ENCODE assay signal across 8 cellular contexts in the genomic region with DNA sequence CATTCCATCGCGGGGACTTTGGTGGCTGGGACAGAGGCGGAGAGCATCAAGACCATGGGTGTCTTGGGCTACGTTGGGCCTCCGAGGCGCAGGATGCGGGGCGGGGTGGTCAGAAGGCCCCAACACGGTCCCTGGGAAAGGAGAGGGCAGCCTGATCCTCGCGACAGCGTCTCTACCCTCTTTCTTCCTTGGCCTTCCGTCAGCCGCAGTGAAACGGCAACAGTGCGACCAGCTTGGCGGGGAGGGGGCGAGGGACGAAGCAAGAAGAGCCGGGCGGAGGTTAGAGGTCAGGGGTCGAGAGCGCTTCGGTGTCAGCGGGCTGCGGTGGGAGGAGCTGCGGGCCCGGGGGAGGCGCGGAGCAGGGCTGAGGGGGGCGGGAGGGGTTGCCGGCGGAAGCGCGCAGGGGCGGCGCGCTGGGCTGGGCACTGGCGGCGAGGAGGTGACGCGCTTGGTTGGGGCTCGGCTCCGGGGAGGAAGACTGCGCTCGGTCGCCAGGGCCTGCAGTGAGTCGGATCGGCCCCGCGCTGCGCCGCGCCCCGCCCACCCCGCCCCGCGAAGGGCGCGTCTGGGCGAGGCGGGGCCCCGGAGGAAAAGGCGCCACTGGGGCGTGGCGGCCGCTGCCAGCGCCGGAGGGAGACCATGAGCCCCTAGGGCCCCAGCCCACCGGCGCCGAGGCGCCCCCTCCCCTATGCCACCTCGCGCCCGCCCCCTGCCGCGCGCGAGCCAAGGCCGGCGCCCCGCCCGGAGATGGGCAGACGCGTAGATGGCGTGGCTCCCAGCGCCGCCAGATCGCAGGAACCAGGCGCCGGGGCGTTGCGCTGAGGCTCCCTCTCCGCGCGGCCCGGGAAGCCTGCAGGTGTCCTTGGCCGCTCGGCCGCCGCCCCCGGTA. TPM values are rescaled to one million over a fixed set of nuclear protein-coding genes. Genes with fewer than 3 reads are reported as not detected.
DNase-seq lines count a peak whose midpoint lies in the region; ATAC-seq, FAIRE-seq and TF ChIP-seq lines count a peak whose summit lies in the region.

Gene KCNC4 (plus strand): TSS at position 600 of the 889 bp plus-strand sequence. CDS start 1,186 bp downstream, outside the sequence.

- TF ChIP-seq CTCF in CD14-positive monocyte (IDR thresholded peaks at IDR 0.05): no peak
- no peak for TF ChIP-seq CTCF in H1 (IDR thresholded peaks at IDR 0.05; ENCODE audit: control extremely low read depth in 1 of 3, insufficient read depth in 1 of 3, low read depth in 1 of 3, low read length in 3 of 3)

- peak within 1 kb of the TSS; percentile 8 to 59 (median 52); a peak in 5 of 7 replicates for H3K9ac ChIP-seq in H1 (replicated peaks in 1 of 4; ENCODE audit: extremely low read depth in 1 of 4, low read depth in 3 of 4, low read length in 3 of 4)
- peak within 1 kb of the TSS; percentile 83 for H3K9ac ChIP-seq in mesenchymal stem cell (ENCODE audit: low read length)

- peak within 1 kb of the TSS; percentile 89 to 94 for H3K4me3 Mint-ChIP-seq in CD14-positive monocyte

- intact Hi-C loops in CD14-positive monocyte (cut with micrococcal nuclease): loop anchor here in 1 of 2 donors (5.0 kb wide), 1 partner anchor 252 kb away; no protein-coding TSS in a partner anchor

- H3K27me3 Mint-ChIP-seq in CD14-positive monocyte (ENCODE audit: low read depth in 3 of 3): peaks cover 26 to 36% (median 27%) of the 10 kb centered on the region in 3 donors

- no peak within 1 kb of the TSS for H3K23ac ChIP-seq in H1 (ENCODE audit: insufficient read length)
- H3K23ac ChIP-seq in mesenchymal stem cell (ENCODE audit: low read length in 2 of 2): peak within 1 kb of the TSS in 1 of 2 experiments; percentile 15

- H3K9me3 ChIP-seq in H1 (ENCODE audit: insufficient read depth in 2 of 2, low read depth in 1 of 2, low read length in 1 of 2) (no peaks in the 10 kb centered on the region), mesenchymal stem cell (ENCODE audit: control insufficient read depth, low read length) (no peaks in the 10 kb centered on the region)

- H3K23me2 ChIP-seq in H1 (ENCODE audit: low read depth, low read length): peaks cover 20% of the 10 kb centered on the region; the same call in 1 of the 2 replicates

- H4K20me1 ChIP-seq in H1 (replicated peaks in 1 of 2; ENCODE audit: control insufficient read depth in 1 of 2, insufficient read depth in 2 of 2, low read length in 2 of 2): peaks cover 0 to 10% of the 10 kb centered on the region in 2 experiments

- peak within 1 kb of the TSS; percentile 89 for H4K5ac ChIP-seq in H1 (ENCODE audit: insufficient read length, low read depth, low read length)

- CTCF ChIA-PET in H1 (lab: Charles Lee; ENCODE audit: partially characterized antibody): interaction anchor here (0.7 to 19.1 kb wide), 25 partner anchors 10 to 313 kb away, joined by 3 to 1001 read pairs (median 4); partner anchors contain the start of genes LAMTOR5 and RBM15

- no peak within 1 kb of the TSS for H3K56ac ChIP-seq in H1 (replicated peaks; ENCODE audit: insufficient read length, low read depth, low read length)

- H2BK15ac ChIP-seq in H1 (ENCODE audit: low read length) (peak within 1 kb of the TSS; percentile 88; the same call in 1 of the 2 replicates), mesenchymal stem cell (ENCODE audit: low read depth, poor library complexity, severe bottlenecking) (peak within 1 kb of the TSS; percentile 45)

- no peak for TF ChIP-seq RAD21 in H1 (IDR thresholded peaks at IDR 0.05 in 1 of 2, conservative IDR thresholded peaks at IDR 0.05 in 1 of 2; ENCODE audit: low read depth in 2 of 2, low read length in 2 of 2)

- H3K36me3 ChIP-seq in H1 (ENCODE audit: control insufficient read depth in 2 of 4, insufficient read depth in 4 of 4, low read length in 3 of 4) (no peaks in the 10 kb centered on the region), mesenchymal stem cell (ENCODE audit: control insufficient read depth in 1 of 2, insufficient read depth in 2 of 2, low read depth in 1 of 2, low read length in 2 of 2) (peaks cover 0 to 2% of the 10 kb centered on the region in 2 experiments)

- peak within 1 kb of the TSS; percentile 72 to 98 for H3K4me2 ChIP-seq in H1 (ENCODE audit: insufficient read depth in 1 of 2, low read depth in 2 of 2, low read length in 2 of 2)
- peak within 1 kb of the TSS; percentile 96 for H3K4me2 ChIP-seq in mesenchymal stem cell (ENCODE audit: low read length, poor library complexity, severe bottlenecking)

- H3K4me1 ChIP-seq in H1 (replicated peaks in 1 of 4; ENCODE audit: control insufficient read depth in 3 of 4, insufficient read depth in 4 of 4, low read length in 3 of 4): peaks cover 7 to 23% (median 20%) of the 10 kb centered on the region in 4 experiments
- H3K4me1 ChIP-seq in mesenchymal stem cell (ENCODE audit: control insufficient read depth, insufficient read depth, low read depth, low read length): peaks cover 21% of the 10 kb centered on the region

- peak within 1 kb of the TSS; percentile 40 for H3K4ac ChIP-seq in H1 (replicated peaks; ENCODE audit: insufficient read length, low read depth, low read length)
- no peak within 1 kb of the TSS for H3K4ac ChIP-seq in mesenchymal stem cell (ENCODE audit: low read depth in 1 of 2, low read length in 2 of 2)

- no peak for FAIRE-seq in H1 (lab: Jason Lieb, UNC)

- peak within 1 kb of the TSS; percentile 54; the same call in 1 of the 2 replicates for H2BK5ac ChIP-seq in H1 (ENCODE audit: low read depth, low read length)
- H2BK5ac ChIP-seq in mesenchymal stem cell (ENCODE audit: low read depth, low read length, poor library complexity, severe bottlenecking): no peak within 1 kb of the TSS

- H3K27me3 ChIP-seq in H1 (replicated peaks in 1 of 4; ENCODE audit: control insufficient read depth in 3 of 4, extremely low read depth in 1 of 4, insufficient read depth in 3 of 4, low read length in 3 of 4): peaks cover 5 to 22% (median 21%) of the 10 kb centered on the region in 4 experiments
- H3K27me3 ChIP-seq in mesenchymal stem cell (ENCODE audit: control insufficient read depth in 1 of 2, insufficient read depth in 1 of 2, low read length in 2 of 2): peaks cover 3 to 82% of the 10 kb centered on the region in 2 experiments

- H4K8ac ChIP-seq in H1 (ENCODE audit: extremely low read depth, insufficient read depth, low read length) (peak within 1 kb of the TSS; percentile 45; the same call in 1 of the 2 replicates), mesenchymal stem cell (ENCODE audit: low read length) (peak within 1 kb of the TSS; percentile 63)

- peak; percentile 84 for ATAC-seq in GM19395 (IDR thresholded peaks at IDR 0.05; ENCODE audit: unreplicated experiment)
- peak; percentile 63 for ATAC-seq in HG03520 (IDR thresholded peaks at IDR 0.05; ENCODE audit: unreplicated experiment)

- H2BK120ac ChIP-seq in H1 (replicated peaks; ENCODE audit: low read depth, low read length) (no peak within 1 kb of the TSS), mesenchymal stem cell (ENCODE audit: low read depth, low read length) (no peak within 1 kb of the TSS)

- no peaks in the 10 kb centered on the region for H3K79me2 ChIP-seq in H1 (ENCODE audit: control insufficient read depth in 1 of 2, insufficient read depth in 2 of 2, low read length in 2 of 2)

- 0 out of 2 replicates have a peak within 1 kb of the TSS, but pooled peaks have one; percentile 48 for H2BK20ac ChIP-seq in H1 (ENCODE audit: low read length)

- H3K79me1 ChIP-seq in H1 (ENCODE audit: low read depth, low read length): no peaks in the 10 kb centered on the region
- H3K79me1 ChIP-seq in mesenchymal stem cell (replicated peaks; ENCODE audit: low read length, poor library complexity, severe bottlenecking): no peaks in the 10 kb centered on the region

- peak within 1 kb of the TSS; percentile 69 to 97 (median 89) for H3K27ac Mint-ChIP-seq in CD14-positive monocyte

- H2AK5ac ChIP-seq in H1 (ENCODE audit: low read depth, low read length) (no peak within 1 kb of the TSS), mesenchymal stem cell (ENCODE audit: low read length, severe bottlenecking) (no peak within 1 kb of the TSS)

- DNase-seq in CD14-positive monocyte (ENCODE audit: low spot score) (peak; percentile 88), NOMO-1 (lab: John Stamatoyannopoulos, UW; ENCODE audit: unreplicated experiment in 2 of 2) (peak; percentile 91 to 96), H1 (ENCODE audit: low read depth in 1 of 2, low spot score in 2 of 2) (peak; percentile 72 to 85), mesenchymal stem cell (peak; percentile 43)
- DNase-seq in activated CD8-positive, alpha-beta memory T cell treated with anti-CD3 and anti-CD28 coated beads for 48 hours (ENCODE audit: low read depth in 2 of 3, low spot score in 2 of 3): peak; percentile 67 to 80 (median 70)
- peak; percentile 69 for DNase-seq in stimulated activated CD8-positive, alpha-beta memory T cell treated with anti-CD3 and anti-CD28 coated beads, Interleukin-12 subunit alpha, Interleukin-12 subunit beta, amount 100 ng/mL, for 24 hours (ENCODE audit: extremely low read depth)

- no peak within 1 kb of the TSS; the same call in 1 of the 2 replicates for H2BK12ac ChIP-seq in H1 (ENCODE audit: low read depth, low read length)
- H2BK12ac ChIP-seq in mesenchymal stem cell (ENCODE audit: low read length in 2 of 2): no peak within 1 kb of the TSS

- peaks cover 25% of the 10 kb centered on the region for H3K4me1 Mint-ChIP-seq in CD14-positive monocyte

- H3K27ac ChIP-seq in H1 (ENCODE audit: low read depth, low read length): no peak within 1 kb of the TSS
- no peak within 1 kb of the TSS for H3K27ac ChIP-seq in mesenchymal stem cell (ENCODE audit: low read length, poor library complexity, severe bottlenecking)

- H3K36me3 Mint-ChIP-seq in CD14-positive monocyte: peaks cover 6 to 22% of the 10 kb centered on the region in 2 donors

- 3% methylated on average over 13 of the region's 103 CpGs; no CpG with 5 or more reads in 1 of the 2 experiments for WGBS in H1 (ENCODE audit: extremely low coverage in 1 of 2, insufficient coverage in 1 of 2, insufficient read length in 1 of 2, insufficient replicate concordance in 2 of 2, low coverage in 1 of 2, low lambda C conversion rate in 2 of 2, missing lambda C conversion rate in 1 of 2), 2 experiments
- WGBS in mesenchymal stem cell: 2% methylated on average over 61 of the region's 103 CpGs

- H3K9me3 Mint-ChIP-seq in CD14-positive monocyte: peaks cover 0 to 13% (median 3%) of the 10 kb centered on the region in 7 donors

- H2AFZ ChIP-seq in H1 (ENCODE audit: low read length) (peak within 1 kb of the TSS; percentile 80), mesenchymal stem cell (ENCODE audit: low read depth, low read length) (peak within 1 kb of the TSS; percentile 60)

- POLR2A ChIA-PET in H1 (lab: Charles Lee; ENCODE audit: partially characterized antibody): interaction anchor here (0.9 to 3.9 kb wide), 11 partner anchors 13 to 139 kb away, joined by 3 to 12 read pairs (median 4); partner anchors contain the start of gene RBM15

- peak in 1 of 2 experiments; percentile 85; a peak in 1 of 3 replicates for TF ChIP-seq EP300 in H1 (IDR thresholded peaks at IDR 0.05; ENCODE audit: borderline replicate concordance in 1 of 2, low read depth in 2 of 2, low read length in 2 of 2)

- H3K4me3 ChIP-seq in H1 (ENCODE audit: extremely low read depth in 1 of 4, insufficient read depth in 2 of 4, low read depth in 3 of 4, low read length in 4 of 4): peak within 1 kb of the TSS; percentile 41 to 78 (median 62)
- peak within 1 kb of the TSS; percentile 63 to 76 for H3K4me3 ChIP-seq in mesenchymal stem cell (ENCODE audit: insufficient read depth in 1 of 2, low read depth in 1 of 2, low read length in 2 of 2)

- peak in 1 of 2 experiments; percentile 38; a peak in 1 of 3 replicates for TF ChIP-seq POLR2A in H1 (IDR thresholded peaks at IDR 0.05; ENCODE audit: control extremely low read depth in 1 of 2, low read depth in 2 of 2, low read length in 2 of 2)

- H3K14ac ChIP-seq in H1 (ENCODE audit: insufficient read length): no peak within 1 kb of the TSS
- no peak within 1 kb of the TSS for H3K14ac ChIP-seq in mesenchymal stem cell (ENCODE audit: low read length in 2 of 2)

- H3K18ac ChIP-seq in H1 (ENCODE audit: extremely low read depth, low read length) (peak within 1 kb of the TSS; percentile 97), mesenchymal stem cell (ENCODE audit: low read depth in 1 of 2, low read length in 2 of 2) (peak within 1 kb of the TSS; percentile 4 to 5)

- peak within 1 kb of the TSS; percentile 86 for H4K91ac ChIP-seq in H1 (replicated peaks; ENCODE audit: insufficient read length, low read length)
- H4K91ac ChIP-seq in mesenchymal stem cell (ENCODE audit: low read length): no peak within 1 kb of the TSS

RNA-seq across cellular contexts. Expression of gene KCNC4, which starts in this region (rescaled TPM):
- polyA plus RNA-seq in CD14-positive monocyte: under 1 TPM; 0.03 to 0.12 TPM
- total RNA-seq in H1 (2021; fragmentation: NEBNext Ultra II Directional; extraction: Animal tissue kit (Norgen Biotek cat#: 25700)): 11.2 TPM in 2 replicates
- 8.1 and 10.6 TPM in 2 replicates for polyA plus RNA-seq in H1 (2011; rRNA removed)
- polyA plus RNA-seq in H1 (2011; cell fraction: cytosol; rRNA removed): 6.5 TPM
- 24.1 TPM for polyA plus RNA-seq in H1 (2011; cell fraction: nucleus; rRNA removed)
- polyA plus RNA-seq in H1 (2012, experiment 1 of 2): 7.0 to 8.7 TPM (median 7.2 TPM) in 4 replicates
- 5.3 TPM for polyA plus RNA-seq in H1 (2012, experiment 2 of 2)
- 5.0 TPM for polyA plus RNA-seq in H1 (2013, experiment 1 of 2)
- 4.6 TPM for polyA plus RNA-seq in H1 (2013, experiment 2 of 2)
- polyA minus RNA-seq in H1 (2011; rRNA and poly(A)+ RNA removed): 7.6 and 9.3 TPM in 2 replicates
- 5.2 TPM for polyA minus RNA-seq in H1 (2011; cell fraction: cytosol; rRNA and poly(A)+ RNA removed)
- 13.3 TPM for polyA minus RNA-seq in H1 (2011; cell fraction: nucleus; rRNA and poly(A)+ RNA removed)
- polyA plus RNA-seq in mesenchymal stem cell (2013, experiment 1 of 2): 0.17 TPM
- 0.23 TPM for polyA plus RNA-seq in mesenchymal stem cell (2013, experiment 2 of 2)

Comparison
In these comparisons a context has a peak if more than half of its experiments do, and no peak if none do; other contexts are left out.
1. Peak in DNase-seq in CD14-positive monocyte; RNA of the gene not detected or under 1 TPM.
2. DNase-seq: peak in every context shown above with its lines; median percentile 94 in NOMO-1; 88 in CD14-positive monocyte; 78 in H1; 70 in activated CD8-positive, alpha-beta memory T cell treated with anti-CD3 and anti-CD28 coated beads for 48 hours; 69 in stimulated activated CD8-positive, alpha-beta memory T cell treated with anti-CD3 and anti-CD28 coated beads, Interleukin-12 subunit alpha, Interleukin-12 subunit beta, amount 100 ng/mL, for 24 hours; 43 in mesenchymal stem cell.